Comparison of ENCODE assay signal across 1 cellular context in genomic region chr5:157265714-157266285, GRCh38.
TF ChIP-seq lines count a peak whose summit lies in the region.

Gene CYFIP2 (plus strand): TSS chr5:157266123. CDS start chr5:157285362, 19,239 bp downstream.

TF ChIP-seq in HepG2, 621 proteins besides CTCF, POLR2A, EP300 and RAD21 (continued from another document and continues in another):
- TF ChIP-seq ZNF687 (CRISPR knock-in tag; IDR thresholded peaks at IDR 0.05) (peak; percentile 62), YY1 (IDR thresholded peaks at IDR 0.05; ENCODE audit: insufficient read depth, insufficient replicate concordance, low read depth, low read length) (peak; percentile 77), PLSCR1 (CRISPR knock-in tag; IDR thresholded peaks at IDR 0.05; ENCODE audit: borderline replicate concordance) (no peak), BRD4 (CRISPR knock-in tag; IDR thresholded peaks at IDR 0.05) (no peak), ZFAT (CRISPR knock-in tag; conservative IDR thresholded peaks at IDR 0.05) (no peak), MED1 (CRISPR knock-in tag; IDR thresholded peaks at IDR 0.05) (peak; percentile 21; the same call in 1 of the 2 replicates), XBP1 (CRISPR knock-in tag; IDR thresholded peaks at IDR 0.05) (no peak), ZBTB46 (CRISPR knock-in tag; IDR thresholded peaks at IDR 0.05; ENCODE audit: borderline replicate concordance) (no peak), SP5 (CRISPR knock-in tag; IDR thresholded peaks at IDR 0.05; ENCODE audit: borderline replicate concordance, low read depth) (0 out of 2 replicates have a peak, but pooled peaks have one; percentile 36), ZNF143 (CRISPR knock-in tag; IDR thresholded peaks at IDR 0.05) (no peak), POLR2G (IDR thresholded peaks at IDR 0.05; ENCODE audit: low read depth, low read length) (0 out of 2 replicates have a peak, but pooled peaks have one; percentile 25), MYC (CRISPR knock-in tag; IDR thresholded peaks at IDR 0.05; ENCODE audit: borderline replicate concordance) (no peak), SNAPC2 (CRISPR knock-in tag; IDR thresholded peaks at IDR 0.05) (no peak), ZNF720 (CRISPR knock-in tag; IDR thresholded peaks at IDR 0.05) (no peak), ZEB1 (IDR thresholded peaks at IDR 0.05; ENCODE audit: insufficient replicate concordance, low read depth) (peak; percentile 66), SNAPC4 (CRISPR knock-in tag; IDR thresholded peaks at IDR 0.05) (no peak), TCF7 (IDR thresholded peaks at IDR 0.05; ENCODE audit: low read depth) (no peak), FOXP1 (IDR thresholded peaks at IDR 0.05) (no peak), FOXP1 (CRISPR knock-in tag; IDR thresholded peaks at IDR 0.05) (no peak), ZNF142 (CRISPR knock-in tag; IDR thresholded peaks at IDR 0.05) (0 out of 2 replicates have a peak, but pooled peaks have one; percentile 34), HDAC6 (IDR thresholded peaks at IDR 0.05; ENCODE audit: low read depth, low read length) (no peak), FOXP4 (CRISPR knock-in tag; IDR thresholded peaks at IDR 0.05) (no peak), SIN3B (IDR thresholded peaks at IDR 0.05; ENCODE audit: low read length) (no peak), PHF5A (CRISPR knock-in tag; IDR thresholded peaks at IDR 0.05; ENCODE audit: low read depth, unreplicated experiment) (no peak), ZNF350 (CRISPR knock-in tag; IDR thresholded peaks at IDR 0.05; ENCODE audit: borderline replicate concordance, low read depth) (no peak), MAFF (IDR thresholded peaks at IDR 0.05; ENCODE audit: low read depth, low read length) (no peak), GPN1 (CRISPR knock-in tag; IDR thresholded peaks at IDR 0.05; ENCODE audit: borderline replicate concordance) (no peak), ZNF615 (CRISPR knock-in tag; IDR thresholded peaks at IDR 0.05; ENCODE audit: borderline replicate concordance) (no peak), KLF12 (CRISPR knock-in tag; IDR thresholded peaks at IDR 0.05; ENCODE audit: borderline replicate concordance) (peak; percentile 65; the same call in 1 of the 2 replicates)
- TF ChIP-seq, protein P1, sequence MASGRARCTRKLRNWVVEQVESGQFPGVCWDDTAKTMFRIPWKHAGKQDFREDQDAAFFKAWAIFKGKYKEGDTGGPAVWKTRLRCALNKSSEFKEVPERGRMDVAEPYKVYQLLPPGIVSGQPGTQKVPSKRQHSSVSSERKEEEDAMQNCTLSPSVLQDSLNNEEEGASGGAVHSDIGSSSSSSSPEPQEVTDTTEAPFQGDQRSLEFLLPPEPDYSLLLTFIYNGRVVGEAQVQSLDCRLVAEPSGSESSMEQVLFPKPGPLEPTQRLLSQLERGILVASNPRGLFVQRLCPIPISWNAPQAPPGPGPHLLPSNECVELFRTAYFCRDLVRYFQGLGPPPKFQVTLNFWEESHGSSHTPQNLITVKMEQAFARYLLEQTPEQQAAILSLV (CRISPR knock-in tag; IDR thresholded peaks at IDR 0.05; ENCODE audit: borderline replicate concordance) = 0 out of 2 replicates have a peak, but pooled peaks have one; percentile 9
